25 cellular contexts compared by ENCODE assay signal in genomic region chr2:11865378-11865777, GRCh38.
DNase-seq lines count a peak whose midpoint lies in the region; ATAC-seq, FAIRE-seq and TF ChIP-seq lines count a peak whose summit lies in the region.
"Had no signal": no experiment of that assay in that cellular context is flagged by ENCODE, and none has a peak within 500 bp of the region (broad histone marks: within the 10 kb centered on the region; RNA-seq: fewer than 3 reads in every experiment).

No MANE protein-coding gene starts in this region.

- H2AFZ ChIP-seq in GM12878 (ENCODE audit: control insufficient read depth, low read depth, low read length), result no peak overlapping the region
- H2AFZ ChIP-seq: GM23338 had no signal

- peaks cover under 1% of the 10 kb centered on the region; the same call in 2 of the 3 replicates for H3K9me3 ChIP-seq in GM12878 (replicated peaks; ENCODE audit: control insufficient read depth, insufficient read depth, low read length)
- H3K9me3 ChIP-seq: testis, uterus had no signal

- peak; percentile 22 for DNase-seq in stimulated activated CD4-positive, alpha-beta T cell treated with anti-CD3 and anti-CD28 coated beads, Interleukin-15, amount 100 ng/mL, for 24 hours
- no peak for DNase-seq in stimulated activated CD4-positive, alpha-beta T cell treated with anti-CD3 and anti-CD28 coated beads, Interleukin-4, amount 100 ng/mL, for 24 hours
- no peak for DNase-seq in GM12878 (ENCODE audit: low read depth, low spot score)
- peak; percentile 65 for DNase-seq in stimulated activated naive B cell treated with anti-CD40 and anti-IgM and Interleukin-4, amounts not matched to agents 10 μg/mL and 1 μg/mL and 100 μg/mL, for 72 hours
- no peak for DNase-seq in activated naive CD8-positive, alpha-beta T cell treated with anti-CD3 and anti-CD28 coated beads, Interleukin-2, amount 50 U/mL, for 24 hours
- DNase-seq: activated naive CD4-positive, alpha-beta T cell treated with anti-CD3 and anti-CD28 coated beads, Interleukin-2, amount 50 U/mL, for 16 hours; aorta; caudate nucleus; heart left ventricle; left colon; MM.1S; NCI-H1436; nephron progenitor cell; testis; uterus; WERI-Rb-1 had no signal

- SMC1A ChIA-PET in GM12878 (lab: Charles Lee; ENCODE audit: uncharacterized antibody, unreplicated experiment), result interaction anchor here (0.7 to 8.4 kb wide), 28 partner anchors 8 to 1065 kb away, joined by 3 to 90 read pairs (median 7); partner anchors contain the start of gene TRIB2

- H3K4me2 ChIP-seq in GM12878 (ENCODE audit: control insufficient read depth, insufficient read depth), result peak overlapping the region; percentile 60
- H3K4me2 ChIP-seq: GM23338 had no signal

- H3K36me3 ChIP-seq in GM12878 (ENCODE audit: control insufficient read depth in 2 of 2, insufficient read depth in 2 of 2, low read length in 1 of 2), result no peaks in the 10 kb centered on the region
- H3K36me3 ChIP-seq: heart left ventricle, uterus, WERI-Rb-1 had no signal

- H3K27ac Mint-ChIP-seq in stimulated activated naive B cell treated with anti-CD40 and anti-IgM and Interleukin-4, amounts not matched to agents 10 μg/mL and 1 μg/mL and 100 μg/mL, for 72 hours, result peak overlapping the region; percentile 85
- no peak overlapping the region for H3K27ac Mint-ChIP-seq in activated naive CD8-positive, alpha-beta T cell treated with anti-CD3 and anti-CD28 coated beads, Interleukin-2, amount 50 U/mL, for 24 hours
- H3K27ac Mint-ChIP-seq: CD14-positive monocyte; GM23338; mesothelial cell of epicardium; nephron progenitor cell; stimulated activated effector memory CD8-positive, alpha-beta T cell treated with anti-CD3 and anti-CD28 coated beads, Interleukin-12 subunit alpha, Interleukin-12 subunit beta, amount 100 ng/mL, for 72 hours had no signal

- no TSS peak for BruUV-seq in GM12878 (replicated peaks; lab: Mats Ljungman, UMichigan)

- H3K4me3 ChIP-seq in GM12878, result no peak overlapping the region
- H3K4me3 ChIP-seq: GM23338, heart left ventricle, K562, testis, uterus had no signal

- no peak for TF ChIP-seq RAD21 in GM12878 (IDR thresholded peaks at IDR 0.05; ENCODE audit: insufficient read depth, low read depth, low read length)

- peaks cover 66 to 73% of the 10 kb centered on the region in 2 donors for H3K4me1 Mint-ChIP-seq in stimulated activated naive B cell treated with anti-CD40 and anti-IgM and Interleukin-4, amounts not matched to agents 10 μg/mL and 1 μg/mL and 100 μg/mL, for 72 hours
- peaks cover 46% of the 10 kb centered on the region for H3K4me1 Mint-ChIP-seq in activated naive CD8-positive, alpha-beta T cell treated with anti-CD3 and anti-CD28 coated beads, Interleukin-2, amount 50 U/mL, for 24 hours

- H3K4me1 ChIP-seq in GM12878 (ENCODE audit: control insufficient read depth, insufficient read depth, low read length), result peaks cover 63% of the 10 kb centered on the region
- H3K4me1 ChIP-seq: uterus had no signal

- ATAC-seq in HG02759 (IDR thresholded peaks at IDR 0.05; ENCODE audit: unreplicated experiment), result peak; percentile 34
- peak; percentile 10 for ATAC-seq in GM12878
- peak; percentile 67 to 74 for ATAC-seq in stimulated activated naive B cell treated with anti-CD40 and anti-IgM and Interleukin-4, amounts not matched to agents 10 μg/mL and 1 μg/mL and 100 μg/mL, for 72 hours (replicated peaks)
- no peak for ATAC-seq in GM19397 (IDR thresholded peaks at IDR 0.05; ENCODE audit: unreplicated experiment)
- no peak for ATAC-seq in activated naive CD8-positive, alpha-beta T cell treated with anti-CD3 and anti-CD28 coated beads, Interleukin-2, amount 50 U/mL, for 24 hours
- no peak for ATAC-seq in HG02970 (IDR thresholded peaks at IDR 0.05; ENCODE audit: low FRiP score, unreplicated experiment)
- ATAC-seq: GM23338; heart left ventricle; K562; left colon; stimulated activated effector memory CD8-positive, alpha-beta T cell treated with anti-CD3 and anti-CD28 coated beads, Interleukin-12 subunit alpha, Interleukin-12 subunit beta, amount 100 ng/mL, for 72 hours had no signal

- no peaks in the 10 kb centered on the region for H3K27me3 ChIP-seq in GM12878 (replicated peaks in 1 of 2; ENCODE audit: control insufficient read depth in 2 of 2, insufficient read depth in 2 of 2, low read length in 1 of 2)
- H3K27me3 ChIP-seq: heart left ventricle, testis, uterus had no signal

- no peak for TF ChIP-seq EP300 in GM12878 (IDR thresholded peaks at IDR 0.05; ENCODE audit: borderline replicate concordance in 1 of 2, control insufficient read depth in 1 of 2, low read depth in 2 of 2, low read length in 2 of 2)

- peaks cover 4 to 9% of the 10 kb centered on the region in 2 donors for H3K36me3 Mint-ChIP-seq in stimulated activated naive B cell treated with anti-CD40 and anti-IgM and Interleukin-4, amounts not matched to agents 10 μg/mL and 1 μg/mL and 100 μg/mL, for 72 hours
- H3K36me3 Mint-ChIP-seq in activated naive CD8-positive, alpha-beta T cell treated with anti-CD3 and anti-CD28 coated beads, Interleukin-2, amount 50 U/mL, for 24 hours (ENCODE audit: low read depth), result no peaks in the 10 kb centered on the region
- H3K36me3 Mint-ChIP-seq: CD14-positive monocyte; mesothelial cell of epicardium; stimulated activated effector memory CD8-positive, alpha-beta T cell treated with anti-CD3 and anti-CD28 coated beads, Interleukin-12 subunit alpha, Interleukin-12 subunit beta, amount 100 ng/mL, for 72 hours had no signal

- intact Hi-C loops in GM12878 (cut with micrococcal nuclease; ENCODE audit: unreplicated experiment), result loop anchor here (5.0 to 10.0 kb wide), 6 partner anchors 113 to 639 kb away; no protein-coding TSS in a partner anchor

- no peaks in the 10 kb centered on the region for H3K27me3 Mint-ChIP-seq in stimulated activated naive B cell treated with anti-CD40 and anti-IgM and Interleukin-4, amounts not matched to agents 10 μg/mL and 1 μg/mL and 100 μg/mL, for 72 hours
- peaks cover 7% of the 10 kb centered on the region for H3K27me3 Mint-ChIP-seq in activated naive CD8-positive, alpha-beta T cell treated with anti-CD3 and anti-CD28 coated beads, Interleukin-2, amount 50 U/mL, for 24 hours

- CTCF ChIA-PET in GM12878 (lab: Yijun Ruan, JAX), result interaction anchor here (0.6 to 8.3 kb wide), 21 partner anchors 9 to 1141 kb away, joined by 3 to 61 read pairs (median 6); partner anchors contain the start of gene TRIB2

- in situ Hi-C loops in GM12878 (cut with MboI), result no loop called here

- POLR2A ChIA-PET in GM12878 (lab: Charles Lee), result interaction anchor here (0.7 to 4.0 kb wide), 4 partner anchors 109 to 180 kb away, joined by 3 to 26 read pairs (median 6); no protein-coding TSS in a partner anchor

- H3K79me2 ChIP-seq in GM12878 (ENCODE audit: control insufficient read depth, insufficient read depth, low read length), result peaks cover 29% of the 10 kb centered on the region

- no peak for TF ChIP-seq POLR2A in GM12878 (IDR thresholded peaks at IDR 0.05; ENCODE audit: low read depth, low read length)

- RAD21 ChIA-PET in GM12878 (lab: Charles Lee; ENCODE audit: unreplicated experiment), result interaction anchor here (0.9 to 7.0 kb wide), 15 partner anchors 8 to 851 kb away, joined by 3 to 79 read pairs (median 13); partner anchors contain the start of gene TRIB2

- peak overlapping the region; percentile 27 to 39 for H3K4me3 Mint-ChIP-seq in stimulated activated naive B cell treated with anti-CD40 and anti-IgM and Interleukin-4, amounts not matched to agents 10 μg/mL and 1 μg/mL and 100 μg/mL, for 72 hours
- no peak overlapping the region for H3K4me3 Mint-ChIP-seq in activated naive CD8-positive, alpha-beta T cell treated with anti-CD3 and anti-CD28 coated beads, Interleukin-2, amount 50 U/mL, for 24 hours
- H3K4me3 Mint-ChIP-seq: CD14-positive monocyte; GM23338; mesothelial cell of epicardium; nephron progenitor cell; stimulated activated effector memory CD8-positive, alpha-beta T cell treated with anti-CD3 and anti-CD28 coated beads, Interleukin-12 subunit alpha, Interleukin-12 subunit beta, amount 100 ng/mL, for 72 hours had no signal

- peak overlapping the region; percentile 25; the same call in 1 of the 2 replicates for H3K9ac ChIP-seq in GM12878 (ENCODE audit: control insufficient read depth, insufficient read depth, low read length)

- peaks cover 0 to 4% of the 10 kb centered on the region in 2 donors for H3K9me3 Mint-ChIP-seq in stimulated activated naive B cell treated with anti-CD40 and anti-IgM and Interleukin-4, amounts not matched to agents 10 μg/mL and 1 μg/mL and 100 μg/mL, for 72 hours
- H3K9me3 Mint-ChIP-seq in activated naive CD8-positive, alpha-beta T cell treated with anti-CD3 and anti-CD28 coated beads, Interleukin-2, amount 50 U/mL, for 24 hours, result no peaks in the 10 kb centered on the region
- H3K9me3 Mint-ChIP-seq: CD14-positive monocyte; stimulated activated effector memory CD8-positive, alpha-beta T cell treated with anti-CD3 and anti-CD28 coated beads, Interleukin-12 subunit alpha, Interleukin-12 subunit beta, amount 100 ng/mL, for 72 hours had no signal

- H4K20me1 ChIP-seq in GM12878 (ENCODE audit: control insufficient read depth, insufficient read depth), result no peaks in the 10 kb centered on the region

- FAIRE-seq in GM12878 (lab: Jason Lieb, UNC), result no peak
- FAIRE-seq: K562 had no signal

- 5% methylated on average over 8 of the region's 8 CpGs for WGBS in GM12878 (ENCODE audit: insufficient coverage, insufficient replicate concordance, low lambda C conversion rate, missing lambda C conversion rate)

- H3K27ac ChIP-seq in GM12878 (ENCODE audit: control insufficient read depth, insufficient read depth), result peak overlapping the region; percentile 73
- H3K27ac ChIP-seq: epithelial cell of prostate, testis, uterus, WERI-Rb-1 had no signal

- no peak for TF ChIP-seq CTCF in GM12878 (IDR thresholded peaks at IDR 0.05 in 2 of 3, conservative IDR thresholded peaks at IDR 0.05 in 1 of 3; ENCODE audit: control insufficient read depth in 2 of 3, extremely low read depth in 1 of 3, insufficient read depth in 1 of 3, low read depth in 3 of 3, low read length in 3 of 3)

TF ChIP-seq in GM12878, 131 proteins besides CTCF, POLR2A, EP300 and RAD21 (continues in another document):
- TF ChIP-seq E2F4 (IDR thresholded peaks at IDR 0.05; ENCODE audit: low read depth, low read length) (no peak), ZNF384 (IDR thresholded peaks at IDR 0.05; ENCODE audit: borderline replicate concordance, low read depth, low read length) (no peak), RAD51 (IDR thresholded peaks at IDR 0.05) (peak; percentile 67), IKZF1 (conservative IDR thresholded peaks at IDR 0.05) (peak; percentile 70; the same call in 1 of the 2 replicates), JUND (IDR thresholded peaks at IDR 0.05; ENCODE audit: low read depth, low read length) (no peak)

Comparison
In these comparisons a context has a peak if more than half of its experiments do, and no peak if none do; other contexts are left out.
1. DNase-seq: peak in stimulated activated CD4-positive, alpha-beta T cell treated with anti-CD3 and anti-CD28 coated beads, Interleukin-15, amount 100 ng/mL, for 24 hours (single experiment) and stimulated activated naive B cell treated with anti-CD40 and anti-IgM and Interleukin-4, amounts not matched to agents 10 μg/mL and 1 μg/mL and 100 μg/mL, for 72 hours (single experiment); none in stimulated activated CD4-positive, alpha-beta T cell treated with anti-CD3 and anti-CD28 coated beads, Interleukin-4, amount 100 ng/mL, for 24 hours (single experiment), GM12878 (single experiment) and activated naive CD8-positive, alpha-beta T cell treated with anti-CD3 and anti-CD28 coated beads, Interleukin-2, amount 50 U/mL, for 24 hours (single experiment).
2. ATAC-seq: peak in HG02759 (single experiment), GM12878 (single experiment) and stimulated activated naive B cell treated with anti-CD40 and anti-IgM and Interleukin-4, amounts not matched to agents 10 μg/mL and 1 μg/mL and 100 μg/mL, for 72 hours (2 of 2); none in GM19397 (single experiment), activated naive CD8-positive, alpha-beta T cell treated with anti-CD3 and anti-CD28 coated beads, Interleukin-2, amount 50 U/mL, for 24 hours (single experiment) and HG02970 (single experiment).